Comparison of ENCODE assay signal across 10 cellular contexts in the genomic region with DNA sequence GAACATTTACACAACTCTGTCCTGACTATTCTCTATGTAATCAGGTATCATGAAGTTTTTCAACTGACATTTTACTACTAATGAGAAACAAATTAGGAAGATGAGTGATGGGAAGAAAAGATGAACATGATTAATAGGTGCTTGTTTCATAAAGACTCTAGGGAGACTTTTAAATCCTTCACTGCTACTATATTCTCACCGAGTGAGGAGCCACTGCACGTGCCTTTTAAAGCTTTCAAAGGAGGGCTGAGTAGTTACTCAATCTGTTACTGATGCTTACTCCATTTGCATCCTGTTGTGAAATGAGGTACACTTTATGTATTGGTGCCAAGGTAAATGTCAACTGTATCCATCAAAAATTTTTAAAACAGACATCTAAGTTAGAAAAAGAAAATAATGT. TPM values are rescaled to one million over a fixed set of nuclear protein-coding genes. Genes with fewer than 3 reads are reported as not detected.
A peak's percentile ranks its signal among the peaks of the same experiment; 100 is the strongest.
DNase-seq lines count a peak whose midpoint lies in the region; ATAC-seq, FAIRE-seq and TF ChIP-seq lines count a peak whose summit lies in the region.
"Had no signal": no experiment of that assay in that cellular context is flagged by ENCODE, and none has a peak within 500 bp of the region (broad histone marks: within the 10 kb centered on the region; RNA-seq: fewer than 3 reads in every experiment).

No MANE protein-coding gene starts in this region.

- H3K4me1 ChIP-seq in Loucy (ENCODE audit: insufficient read depth, low read length, poor library complexity, severe bottlenecking) = peaks cover 38% of the 10 kb centered on the region
- H3K4me1 ChIP-seq in GM12878 (ENCODE audit: control insufficient read depth, insufficient read depth, low read length) = peaks cover 15% of the 10 kb centered on the region
- H3K4me1 ChIP-seq in neuron (ENCODE audit: insufficient read depth, low read length) = peaks cover 30% of the 10 kb centered on the region

- no peak for TF ChIP-seq EP300 in GM12878 (IDR thresholded peaks at IDR 0.05; ENCODE audit: borderline replicate concordance in 1 of 2, control insufficient read depth in 1 of 2, low read depth in 2 of 2, low read length in 2 of 2)

- in situ Hi-C loops in GM12878 (cut with MboI) = loop anchor here (5.0 kb wide), 2 partner anchors 308 to 788 kb away; partner anchors contain the start of gene SKIDA1

- no TSS peak for BruUV-seq in GM12878 (replicated peaks; lab: Mats Ljungman, UMichigan)

- H3K27ac ChIP-seq in GM12878 (ENCODE audit: control insufficient read depth, insufficient read depth) = no peak overlapping the region

- peak overlapping the region; percentile 94 for H3K9ac ChIP-seq in Loucy (ENCODE audit: low read depth, low read length, poor library complexity, severe bottlenecking)
- H3K9ac ChIP-seq in GM12878 (ENCODE audit: control insufficient read depth, insufficient read depth, low read length) = no peak overlapping the region

- H3K9me3 ChIP-seq in Loucy (ENCODE audit: insufficient read depth, low read depth, low read length) = no peaks in the 10 kb centered on the region
- H3K9me3 ChIP-seq in GM12878 (replicated peaks; ENCODE audit: control insufficient read depth, insufficient read depth, low read length) = no peaks in the 10 kb centered on the region
- H3K9me3 ChIP-seq in neuron (ENCODE audit: low read length) = no peaks in the 10 kb centered on the region
- H3K9me3 ChIP-seq: esophagus squamous epithelium had no signal

- H2AFZ ChIP-seq in Loucy (ENCODE audit: low read length) (no peak overlapping the region), GM12878 (ENCODE audit: control insufficient read depth, low read depth, low read length) (no peak overlapping the region), neuron (ENCODE audit: low read depth, low read length) (no peak overlapping the region)

- H3K9me2 ChIP-seq in Loucy (replicated peaks; ENCODE audit: low read depth, low read length) = no peaks in the 10 kb centered on the region

- TF ChIP-seq RAD21 in GM12878 (IDR thresholded peaks at IDR 0.05; ENCODE audit: insufficient read depth, low read depth, low read length) = no peak

- no peaks in the 10 kb centered on the region for H3F3A ChIP-seq in Loucy (ENCODE audit: low read depth)

- H3K79me2 ChIP-seq in Loucy (ENCODE audit: insufficient read depth, low read length) (peaks cover 87% of the 10 kb centered on the region), GM12878 (ENCODE audit: control insufficient read depth, insufficient read depth, low read length) (peaks cover 15% of the 10 kb centered on the region)

- CTCF ChIA-PET in GM12878 (lab: Yijun Ruan, JAX) (interaction anchor here (0.5 to 1.5 kb wide), 4 partner anchors 77 to 321 kb away, joined by 3 to 5 read pairs (median 4); partner anchors contain the start of gene DNAJC1), GM10248 (lab: Yijun Ruan, JAX) (interaction anchor here (1.0 to 2.2 kb wide), 4 partner anchors 17 to 819 kb away, joined by 4 to 6 read pairs (median 5); no protein-coding TSS in a partner anchor)

- H3K4me2 ChIP-seq in Loucy (ENCODE audit: low read depth, low read length, poor library complexity, severe bottlenecking) = peak overlapping the region; percentile 74
- H3K4me2 ChIP-seq in GM12878 (ENCODE audit: control insufficient read depth, insufficient read depth) = peak overlapping the region; percentile 84; the same call in 1 of the 2 replicates

- no peak for ATAC-seq in GM12878

- 0% methylated on average over 2 of the region's 2 CpGs for WGBS in GM12878 (ENCODE audit: insufficient coverage, insufficient replicate concordance, low lambda C conversion rate, missing lambda C conversion rate)

- H3K4me3 ChIP-seq in Loucy (ENCODE audit: low read length, poor library complexity, severe bottlenecking) (peak overlapping the region; percentile 78), GM12878 (peak overlapping the region; percentile 95), neuron (ENCODE audit: low read length) (peak overlapping the region; percentile 65)

- TF ChIP-seq POLR2A in GM12878 (IDR thresholded peaks at IDR 0.05; ENCODE audit: low read depth, low read length) = no peak

- no peak for TF ChIP-seq CTCF in Loucy (conservative IDR thresholded peaks at IDR 0.05; ENCODE audit: low read length)
- no peak for TF ChIP-seq CTCF in GM12878 (IDR thresholded peaks at IDR 0.05 in 2 of 3, conservative IDR thresholded peaks at IDR 0.05 in 1 of 3; ENCODE audit: control insufficient read depth in 2 of 3, extremely low read depth in 1 of 3, insufficient read depth in 1 of 3, low read depth in 3 of 3, low read length in 3 of 3)
- no peak for TF ChIP-seq CTCF in GM10248 (IDR thresholded peaks at IDR 0.05; ENCODE audit: control extremely low read depth, extremely low read depth, low read depth, missing control alignments)

- SMC1A ChIA-PET in GM12878 (lab: Charles Lee; ENCODE audit: uncharacterized antibody, unreplicated experiment) = interaction anchor here (1.0 to 2.6 kb wide), 3 partner anchors 28 to 324 kb away, joined by 3 to 9 read pairs (median 4); no protein-coding TSS in a partner anchor

- H3K27me3 ChIP-seq in Loucy (ENCODE audit: insufficient read depth, low read length, poor library complexity, severe bottlenecking) (no peaks in the 10 kb centered on the region), GM12878 (replicated peaks in 1 of 2; ENCODE audit: control insufficient read depth in 2 of 2, insufficient read depth in 2 of 2, low read length in 1 of 2) (no peaks in the 10 kb centered on the region), neuron (ENCODE audit: insufficient read depth, low read length) (no peaks in the 10 kb centered on the region)
- H3K27me3 ChIP-seq: esophagus squamous epithelium had no signal

- peak; percentile 70 for FAIRE-seq in GM12878 (lab: Jason Lieb, UNC)

- POLR2A ChIA-PET in GM12878 (lab: Charles Lee) = interaction anchor here (1.4 to 2.7 kb wide), 2 partner anchors 8 to 85 kb away, joined by 3 to 11 read pairs; no protein-coding TSS in a partner anchor
- POLR2A ChIA-PET in GM10248 (lab: Yijun Ruan, JAX) = no interaction called here

- intact Hi-C loops in GM12878 (cut with micrococcal nuclease; ENCODE audit: unreplicated experiment) = loop anchor here (5.0 to 10.0 kb wide), 4 partner anchors 63 to 820 kb away; partner anchors contain the start of gene PIP4K2A

- H4K20me1 ChIP-seq in Loucy (ENCODE audit: insufficient read depth, low read length, poor library complexity, severe bottlenecking) = peaks cover 6% of the 10 kb centered on the region
- H4K20me1 ChIP-seq in GM12878 (ENCODE audit: control insufficient read depth, insufficient read depth) = no peaks in the 10 kb centered on the region

- 0 out of 2 replicates have a peak, but pooled peaks cover 5% of the 10 kb centered on the region for H3K36me3 ChIP-seq in Loucy (ENCODE audit: insufficient read depth, low read length)
- H3K36me3 ChIP-seq in GM12878 (ENCODE audit: control insufficient read depth in 2 of 2, insufficient read depth in 2 of 2, low read length in 1 of 2) = no peaks in the 10 kb centered on the region; a peak in 1 of 4 replicates
- no peaks in the 10 kb centered on the region for H3K36me3 ChIP-seq in neuron (ENCODE audit: insufficient read depth, low read length)
- H3K36me3 ChIP-seq: esophagus squamous epithelium had no signal

- peak; percentile 30 for DNase-seq in SIG-M5 treated with dmso at 0.1 percent for 504 hours (lab: John Stamatoyannopoulos, UW; ENCODE audit: unreplicated experiment)
- no peak for DNase-seq in SIG-M5 (lab: John Stamatoyannopoulos, UW)
- DNase-seq in GM12878 (ENCODE audit: low read depth, low spot score) = no peak
- no peak for DNase-seq in Kasumi-1 (lab: John Stamatoyannopoulos, UW)
- DNase-seq in GM10248 (ENCODE audit: extremely low spot score) = no peak
- no peak for DNase-seq in NCI-H2227 treated with DMSO at 0.1 percent for 48 hours (lab: John Stamatoyannopoulos, UW)
- DNase-seq: amygdala, esophagus squamous epithelium had no signal

- RAD21 ChIA-PET in GM12878 (lab: Charles Lee; ENCODE audit: unreplicated experiment) = interaction anchor here (2.7 kb wide), 1 partner anchor 85 kb away, joined by 13 read pairs; no protein-coding TSS in a partner anchor

RNA-seq across cellular contexts. Expression of gene COMMD3, which starts 1.3 kb away (rescaled TPM):
- total RNA-seq in GM12878 (2013; cell fraction: nucleolus; rRNA removed) = 52.1 and 56.3 TPM in 2 replicates
- 65.3 and 70.9 TPM in 2 replicates for total RNA-seq in GM12878 (2014; rRNA removed)
- 64.5 and 72.3 TPM in 2 replicates for total RNA-seq in GM12878 (2014; rRNA removed; fragmentation: Illumina TruSeq; extraction: Trizol)
- total RNA-seq in GM12878 (2021) = 68.0 and 74.3 TPM in 2 replicates
- 65.1 TPM for polyA plus RNA-seq in GM12878 (2011; ENCODE audit: low read depth)
- 101 and 151 TPM in 2 replicates for polyA plus RNA-seq in GM12878 (2011; rRNA removed)
- 33.9 and 35.7 TPM in 2 replicates for polyA plus RNA-seq in GM12878 (2011; cell fraction: cytosol; rRNA removed)
- polyA plus RNA-seq in GM12878 (2011; cell fraction: nucleus; rRNA removed) = 63.7 and 81.5 TPM in 2 replicates
- polyA plus RNA-seq in GM12878 (2012) = 65.2 and 75.4 TPM in 2 replicates
- polyA plus RNA-seq in GM12878 (2014; fragmentation: Illumina TruSeq; extraction: Trizol) = 68.1 and 74.9 TPM in 2 replicates
- polyA plus RNA-seq in GM12878 (2014; fragmentation: Nextera tagmentation; extraction: Ambion mirVana) = 100 to 1,000 TPM; 238 to 248 TPM
- polyA plus RNA-seq in GM12878 (2014; rRNA removed) = 60.9 and 64.7 TPM in 2 replicates
- 100 to 1,000 TPM; 171 to 205 TPM for polyA plus RNA-seq in GM12878 (2016; fragmentation: Nextera tagmentation; extraction: Ambion mirVana)
- 16.1 and 21.0 TPM in 2 replicates for polyA minus RNA-seq in GM12878 (2011; rRNA and poly(A)+ RNA removed)
- 2.5 and 4.7 TPM in 2 replicates for polyA minus RNA-seq in GM12878 (2011; cell fraction: cytosol; rRNA and poly(A)+ RNA removed)
- polyA minus RNA-seq in GM12878 (2011; cell fraction: nucleus; rRNA and poly(A)+ RNA removed) = 21.8 and 26.3 TPM in 2 replicates

RNA-seq across cellular contexts. Expression of gene BMI1, which starts 6.0 kb away (rescaled TPM):
- 43.7 and 47.2 TPM in 2 replicates for total RNA-seq in GM12878 (2013; cell fraction: nucleolus; rRNA removed)
- 27.5 and 34.6 TPM in 2 replicates for total RNA-seq in GM12878 (2014; rRNA removed)
- 31.5 and 32.4 TPM in 2 replicates for total RNA-seq in GM12878 (2014; rRNA removed; fragmentation: Illumina TruSeq; extraction: Trizol)
- total RNA-seq in GM12878 (2021) = 29.1 and 29.4 TPM in 2 replicates
- polyA plus RNA-seq in GM12878 (2011; ENCODE audit: low read depth) = 10.5 TPM
- polyA plus RNA-seq in GM12878 (2011; rRNA removed) = 49.7 and 70.6 TPM in 2 replicates
- polyA plus RNA-seq in GM12878 (2011; cell fraction: cytosol; rRNA removed) = 20.6 and 22.9 TPM in 2 replicates
- 77.8 and 78.2 TPM in 2 replicates for polyA plus RNA-seq in GM12878 (2011; cell fraction: nucleus; rRNA removed)
- polyA plus RNA-seq in GM12878 (2012) = 25.9 and 26.9 TPM in 2 replicates
- polyA plus RNA-seq in GM12878 (2014; fragmentation: Illumina TruSeq; extraction: Trizol) = 32.1 and 39.0 TPM in 2 replicates
- 10 to 100 TPM in 1 of 2 experiments, 1 to 10 TPM in 1; 8.0 to 12.4 TPM for polyA plus RNA-seq in GM12878 (2014; fragmentation: Nextera tagmentation; extraction: Ambion mirVana)
- polyA plus RNA-seq in GM12878 (2014; rRNA removed) = 24.2 and 24.6 TPM in 2 replicates
- polyA plus RNA-seq in GM12878 (2016; fragmentation: Nextera tagmentation; extraction: Ambion mirVana) = 10 to 100 TPM; 17.4 to 19.5 TPM
- 47.5 and 83.2 TPM in 2 replicates for polyA minus RNA-seq in GM12878 (2011; rRNA and poly(A)+ RNA removed)
- 16.7 and 33.9 TPM in 2 replicates for polyA minus RNA-seq in GM12878 (2011; cell fraction: cytosol; rRNA and poly(A)+ RNA removed)
- polyA minus RNA-seq in GM12878 (2011; cell fraction: nucleus; rRNA and poly(A)+ RNA removed) = 18.1 and 22.3 TPM in 2 replicates

RNA-seq across cellular contexts. Expression of gene SPAG6, which starts 30.4 kb away (rescaled TPM):
- total RNA-seq in GM12878 (2013; cell fraction: nucleolus; rRNA removed) = 0.21 and 0.49 TPM in 2 replicates
- total RNA-seq in GM12878 (2014; rRNA removed) (0.27 and 0.51 TPM in 2 replicates), GM12878 (2014; rRNA removed; fragmentation: Illumina TruSeq; extraction: Trizol) (0.40 and 0.60 TPM in 2 replicates), GM12878 (2021) (0.21 and 0.36 TPM in 2 replicates)
- polyA plus RNA-seq in GM12878 (2011; ENCODE audit: low read depth) = 0.10 TPM
- polyA plus RNA-seq in GM12878 (2011; rRNA removed) (0.34 and 0.71 TPM in 2 replicates), GM12878 (2014; fragmentation: Illumina TruSeq; extraction: Trizol) (0.53 and 0.95 TPM in 2 replicates), GM12878 (2014; fragmentation: Nextera tagmentation; extraction: Ambion mirVana) (under 1 TPM; 0.13 to 0.26 TPM), GM12878 (2014; rRNA removed) (0.65 and 0.99 TPM in 2 replicates), GM12878 (2016; fragmentation: Nextera tagmentation; extraction: Ambion mirVana) (under 1 TPM in 1 of 2 experiments, not detected in 1; 0.43 TPM)
- polyA plus RNA-seq in GM12878 (2011; cell fraction: cytosol; rRNA removed) = 0.16 and 0.25 TPM in 2 replicates
- polyA plus RNA-seq in GM12878 (2011; cell fraction: nucleus; rRNA removed) = 0.30 and 0.38 TPM in 2 replicates
- polyA plus RNA-seq in GM12878 (2012) = 0.21 and 0.24 TPM in 2 replicates
- 0.21 and 0.22 TPM in 2 replicates for polyA minus RNA-seq in GM12878 (2011; rRNA and poly(A)+ RNA removed)
- polyA minus RNA-seq in GM12878 (2011; cell fraction: cytosol; rRNA and poly(A)+ RNA removed) = not detected in 2 replicates
- polyA minus RNA-seq in GM12878 (2011; cell fraction: nucleus; rRNA and poly(A)+ RNA removed) = 0.36 TPM in 1 of 2 replicates, not detected in the other
